Comparison of ENCODE assay signal across 8 cellular contexts in genomic region chr3:184811663-184811998, GRCh38. TPM values are rescaled to one million over a fixed set of nuclear protein-coding genes. Genes with fewer than 3 reads are reported as not detected.
DNase-seq lines count a peak whose midpoint lies in the region; ATAC-seq and TF ChIP-seq lines count a peak whose summit lies in the region.

No MANE protein-coding gene starts in this region.

- no peak overlapping the region for H4K8ac ChIP-seq in neuronal stem cell (ENCODE audit: low read depth, low read length)

- H3K9me3 ChIP-seq in neuronal stem cell (replicated peaks in 1 of 2; ENCODE audit: control insufficient read depth in 2 of 2, insufficient read depth in 1 of 2, low read depth in 1 of 2, low read length in 2 of 2) = no peaks in the 10 kb centered on the region

- H2BK120ac ChIP-seq in neuronal stem cell (ENCODE audit: low read depth, low read length) = no peak overlapping the region

- no peak overlapping the region for H4K91ac ChIP-seq in neuronal stem cell (ENCODE audit: low read depth, low read length, poor library complexity)

- peaks cover 20 to 33% of the 10 kb centered on the region in 2 donors for H3K4me1 Mint-ChIP-seq in effector memory CD8-positive, alpha-beta T cell (ENCODE audit: low read depth in 2 of 2)

- peak overlapping the region; percentile 98 for H2AFZ ChIP-seq in neuronal stem cell (ENCODE audit: low read length)

- H3K14ac ChIP-seq in neuronal stem cell (ENCODE audit: low read length) = no peak overlapping the region

- WGBS in neuronal stem cell (ENCODE audit: extremely low coverage in 2 of 2, insufficient read length in 2 of 2, insufficient replicate concordance in 1 of 2), 2 donors = no CpG with 5 or more reads among the region's 3 CpGs

- H2AK5ac ChIP-seq in neuronal stem cell (ENCODE audit: low read depth, low read length) = no peak overlapping the region

- H3K9ac ChIP-seq in neuronal stem cell (ENCODE audit: low read depth, low read length, poor library complexity) = no peak overlapping the region

- no peak overlapping the region for H2BK15ac ChIP-seq in neuronal stem cell (ENCODE audit: low read length)

- H3K4me3 ChIP-seq in NB4 (ENCODE audit: low read depth, low read length) (peak overlapping the region; percentile 21), neuronal stem cell (ENCODE audit: low read length in 2 of 2) (peak overlapping the region in 1 of 2 donors; percentile 81)

- H3K36me3 ChIP-seq in neuronal stem cell (replicated peaks in 1 of 2; ENCODE audit: control insufficient read depth in 2 of 2, insufficient read depth in 2 of 2, low read length in 2 of 2) = no peaks in the 10 kb centered on the region

- peak overlapping the region; percentile 83 to 86 for H3K4me3 Mint-ChIP-seq in effector memory CD8-positive, alpha-beta T cell

- TF ChIP-seq CTCF in C4-2B (conservative IDR thresholded peaks at IDR 0.05) (no peak), NB4 (IDR thresholded peaks at IDR 0.05; ENCODE audit: low read depth, low read length) (no peak)

- H3K9me3 Mint-ChIP-seq in effector memory CD8-positive, alpha-beta T cell = no peaks in the 10 kb centered on the region

- peak overlapping the region; percentile 91 for H3K27ac Mint-ChIP-seq in effector memory CD8-positive, alpha-beta T cell

- H3K36me3 Mint-ChIP-seq in effector memory CD8-positive, alpha-beta T cell (ENCODE audit: insufficient read depth) = peaks cover 11% of the 10 kb centered on the region

- H3K27ac ChIP-seq in C4-2B = peak overlapping the region; percentile 67; the same call in 1 of the 2 replicates
- no peak overlapping the region for H3K27ac ChIP-seq in neuronal stem cell (replicated peaks; ENCODE audit: low read length)

- no peak overlapping the region for H3K4me2 ChIP-seq in neuronal stem cell (ENCODE audit: insufficient read depth, low read length, poor library complexity, severe bottlenecking)

- H3K18ac ChIP-seq in neuronal stem cell (ENCODE audit: low read length) = no peak overlapping the region

- DNase-seq in NB4 (ENCODE audit: low read depth) (no peak), neuronal stem cell (ENCODE audit: low spot score) (no peak), DMS 273 (lab: John Stamatoyannopoulos, UW; ENCODE audit: unreplicated experiment) (no peak), SIG-M5 treated with dmso at 0.1 percent for 504 hours (lab: John Stamatoyannopoulos, UW; ENCODE audit: unreplicated experiment) (no peak), NCI-H2227 (lab: John Stamatoyannopoulos, UW; ENCODE audit: unreplicated experiment) (no peak)
- no peak for DNase-seq in effector memory CD8-positive, alpha-beta T cell
- DNase-seq in stimulated activated CD4-positive, alpha-beta T cell treated with anti-CD3 and anti-CD28 coated beads, Interleukin-4, amount 100 ng/mL, for 4 hours = no peak

- no peak overlapping the region for H2BK12ac ChIP-seq in neuronal stem cell (ENCODE audit: low read length)

- TF ChIP-seq POLR2A in NB4 (IDR thresholded peaks at IDR 0.05; ENCODE audit: extremely low read depth, insufficient read length) = no peak

- H3K27me3 Mint-ChIP-seq in effector memory CD8-positive, alpha-beta T cell = peaks cover 0 to 3% of the 10 kb centered on the region in 2 donors

- ATAC-seq in effector memory CD8-positive, alpha-beta T cell (replicated peaks) = no peak

- no peak overlapping the region for H2BK5ac ChIP-seq in neuronal stem cell (ENCODE audit: low read length)

- no peak overlapping the region for H3K23ac ChIP-seq in neuronal stem cell (ENCODE audit: low read depth, low read length, poor library complexity)

- H3K4ac ChIP-seq in neuronal stem cell (ENCODE audit: low read length) = no peak overlapping the region

- H3K4me1 ChIP-seq in neuronal stem cell (ENCODE audit: control insufficient read depth in 2 of 2, insufficient read depth in 1 of 2, low read depth in 1 of 2, low read length in 2 of 2) = peaks cover 6% of the 10 kb centered on the region in 2 donors

- H3K79me1 ChIP-seq in neuronal stem cell (ENCODE audit: low read depth, low read length) = peaks cover 2% of the 10 kb centered on the region

- H3K27me3 ChIP-seq in neuronal stem cell (ENCODE audit: control insufficient read depth in 3 of 3, insufficient read depth in 3 of 3, low read depth in 1 of 3, low read length in 3 of 3) = peaks cover 0 to 14% (median 0%) of the 10 kb centered on the region in 3 experiments

RNA-seq across cellular contexts. Expression of gene VPS8, which starts 0.3 kb away (rescaled TPM):
- polyA plus RNA-seq in neuronal stem cell (2013, experiment 1 of 2) = 12.9 TPM
- polyA plus RNA-seq in neuronal stem cell (2013, experiment 2 of 2) = 12.8 TPM
